25 cellular contexts compared by ENCODE assay signal in genomic region chr15:56295433-56295832, GRCh38. TPM values are rescaled to one million over a fixed set of nuclear protein-coding genes. Genes with fewer than 3 reads are reported as not detected.
A peak's percentile ranks its signal among the peaks of the same experiment; 100 is the strongest.
DNase-seq lines count a peak whose midpoint lies in the region; ATAC-seq and TF ChIP-seq lines count a peak whose summit lies in the region.
"Had no signal": no experiment of that assay in that cellular context is flagged by ENCODE, and none has a peak within 500 bp of the region (broad histone marks: within the 10 kb centered on the region; RNA-seq: fewer than 3 reads in every experiment).

No MANE protein-coding gene starts in this region.

- H3K36me3 ChIP-seq in prostate gland, result no peaks in the 10 kb centered on the region
- H3K36me3 ChIP-seq in smooth muscle cell (ENCODE audit: low read depth), result no peaks in the 10 kb centered on the region
- H3K36me3 ChIP-seq: lower lobe of right lung, SJSA1 had no signal

- no peak overlapping the region for H3K4me2 ChIP-seq in smooth muscle cell

- no peak overlapping the region for H2AFZ ChIP-seq in smooth muscle cell (ENCODE audit: low read depth)

- POLR2A ChIA-PET in T-cell (lab: Charles Lee), result no interaction called here

- H3K9ac ChIP-seq in smooth muscle cell (ENCODE audit: low read depth), result no peak overlapping the region

- H3K27ac Mint-ChIP-seq in T-cell, result no peak overlapping the region
- H3K27ac Mint-ChIP-seq: activated CD8-positive, alpha-beta T cell treated with anti-CD3 and anti-CD28 coated beads, Interleukin-2, amount 10 ng/mL, durations not matched to agents 7 days and 5 days; activated naive CD4-positive, alpha-beta T cell treated with anti-CD3 and anti-CD28 coated beads, Interleukin-2, amount 50 U/mL, for 24 hours; activated T-helper 2 cell treated with anti-CD3 and anti-CD28 coated beads, Interferon-gamma antibody, Interleukin-2, Interleukin-4, amounts not matched to agents 10 μg/mL and 5 μg/mL and 100 μg/mL, durations not matched to agents 14 hours and 24 hours and 36 hours; T-helper 1 cell treated with Interleukin-12 subunit alpha and Interleukin-12 subunit beta and Interleukin-4 antibody, amounts not matched to agents 30 μg/mL and 1 μg/mL, for 36 hours had no signal

- 77% methylated on average over 2 of the region's 2 CpGs for WGBS in prostate gland
- 75% methylated on average over 2 of the region's 2 CpGs for WGBS in smooth muscle cell (ENCODE audit: low lambda C conversion rate)

- TF ChIP-seq CTCF in foreskin keratinocyte (conservative IDR thresholded peaks at IDR 0.05) (peak; percentile 53), prostate gland (IDR thresholded peaks at IDR 0.05) (no peak), smooth muscle cell (IDR thresholded peaks at IDR 0.05; ENCODE audit: borderline replicate concordance, insufficient read depth, poor library complexity, severe bottlenecking) (no peak)

- H3F3A ChIP-seq in smooth muscle cell (ENCODE audit: low read depth), result no peaks in the 10 kb centered on the region

- CTCF ChIA-PET in T-cell (lab: Charles Lee), result no interaction called here

- H4K20me1 ChIP-seq in smooth muscle cell (ENCODE audit: low read depth), result no peaks in the 10 kb centered on the region

- H3K4me1 Mint-ChIP-seq in T-cell, result no peaks in the 10 kb centered on the region
- H3K4me1 Mint-ChIP-seq: activated naive CD4-positive, alpha-beta T cell treated with anti-CD3 and anti-CD28 coated beads, Interleukin-2, amount 50 U/mL, for 24 hours had no signal

- ATAC-seq in foreskin keratinocyte (no peak), T-cell (replicated peaks in 1 of 4) (no peak)
- ATAC-seq: activated CD8-positive, alpha-beta T cell treated with anti-CD3 and anti-CD28 coated beads, Interleukin-2, amount 10 ng/mL, durations not matched to agents 7 days and 5 days; lower lobe of right lung; sciatic nerve had no signal

- H3K27me3 ChIP-seq in foreskin keratinocyte, result no peaks in the 10 kb centered on the region
- no peaks in the 10 kb centered on the region for H3K27me3 ChIP-seq in prostate gland (replicated peaks; ENCODE audit: insufficient read depth)
- no peaks in the 10 kb centered on the region for H3K27me3 ChIP-seq in smooth muscle cell (ENCODE audit: low read depth)
- H3K27me3 ChIP-seq: SJSA1, testis had no signal

- H3K79me2 ChIP-seq in smooth muscle cell (ENCODE audit: low read depth), result no peaks in the 10 kb centered on the region

- no peak overlapping the region for H3K4me3 Mint-ChIP-seq in T-cell
- H3K4me3 Mint-ChIP-seq: activated CD8-positive, alpha-beta T cell treated with anti-CD3 and anti-CD28 coated beads, Interleukin-2, amount 10 ng/mL, durations not matched to agents 7 days and 5 days; activated naive CD4-positive, alpha-beta T cell treated with anti-CD3 and anti-CD28 coated beads, Interleukin-2, amount 50 U/mL, for 24 hours; T-helper 1 cell treated with Interleukin-12 subunit alpha and Interleukin-12 subunit beta and Interleukin-4 antibody, amounts not matched to agents 30 μg/mL and 1 μg/mL, for 36 hours had no signal

- peaks cover 3% of the 10 kb centered on the region for H3K36me3 Mint-ChIP-seq in T-cell

- no peak overlapping the region for H3K4me3 ChIP-seq in prostate gland
- H3K4me3 ChIP-seq in smooth muscle cell, result no peak overlapping the region
- H3K4me3 ChIP-seq: lower lobe of right lung, SJSA1, testis had no signal

- intact Hi-C loops in prostate gland (cut with DNase I), result no loop called here

- no peak overlapping the region for H3K27ac ChIP-seq in foreskin keratinocyte
- no peak overlapping the region for H3K27ac ChIP-seq in prostate gland
- H3K27ac ChIP-seq in smooth muscle cell (ENCODE audit: low read depth), result no peak overlapping the region
- no peak overlapping the region for H3K27ac ChIP-seq in substantia nigra (ENCODE audit: low read depth, low read length, poor library complexity, severe bottlenecking)
- H3K27ac ChIP-seq: lower lobe of right lung, SJSA1, testis had no signal

- peaks cover 0 to 4% (median 2%) of the 10 kb centered on the region in 3 donors for H3K9me3 Mint-ChIP-seq in T-cell
- H3K9me3 Mint-ChIP-seq: activated naive CD4-positive, alpha-beta T cell treated with anti-CD3 and anti-CD28 coated beads, Interleukin-2, amount 50 U/mL, for 24 hours had no signal

- TF ChIP-seq POLR2A in prostate gland (IDR thresholded peaks at IDR 0.05), result no peak

- DNase-seq in DMS 273 (lab: John Stamatoyannopoulos, UW; ENCODE audit: unreplicated experiment) (peak; percentile 2), HCEC 1CT (peak; percentile 18), OCI-M1 (lab: John Stamatoyannopoulos, UW) (peak; percentile 22), foreskin keratinocyte (peak in 1 of 2 donors; percentile 28), T-cell (no peak), prostate gland (ENCODE audit: low spot score) (no peak), smooth muscle cell (lab: John Stamatoyannopoulos, UW; ENCODE audit: unreplicated experiment) (no peak), substantia nigra (lab: John Stamatoyannopoulos, UW) (no peak)
- DNase-seq: activated CD8-positive, alpha-beta T cell treated with anti-CD3 and anti-CD28 coated beads, Interleukin-2, amount 10 ng/mL, durations not matched to agents 7 days and 5 days; amygdala; C1 segment of cervical spinal cord; Caco-2; KG1; lower lobe of right lung; MV-4-11; NCI-H1436 treated with DMSO at 0.1 percent for 48 hours; NCI-H446 treated with DMSO at 0.1 percent for 48 hours; posterior cingulate gyrus; stimulated activated naive CD4-positive, alpha-beta T cell; testis had no signal

- H3K4me1 ChIP-seq in foreskin keratinocyte, result peaks cover 9% of the 10 kb centered on the region
- H3K4me1 ChIP-seq in prostate gland (replicated peaks), result no peaks in the 10 kb centered on the region
- H3K4me1 ChIP-seq in smooth muscle cell (ENCODE audit: low read depth), result no peaks in the 10 kb centered on the region
- H3K4me1 ChIP-seq: Caco-2, lower lobe of right lung, SJSA1, testis had no signal

- peaks cover 0 to 7% of the 10 kb centered on the region in 2 donors for H3K27me3 Mint-ChIP-seq in T-cell

- H3K9me3 ChIP-seq in prostate gland (no peaks in the 10 kb centered on the region), smooth muscle cell (replicated peaks; ENCODE audit: low read depth) (no peaks in the 10 kb centered on the region)
- H3K9me3 ChIP-seq: Caco-2, lower lobe of right lung, SJSA1, testis had no signal

RNA-seq across cellular contexts. Expression of gene RFX7, which starts 51.8 kb away (rescaled TPM):
- total RNA-seq in foreskin keratinocyte (23.1 and 24.9 TPM in 2 replicates), T-cell (10 to 100 TPM; 23.3 to 30.4 (median 27.9) TPM), prostate gland (10 to 100 TPM in 1 of 2 donors, 1 to 10 TPM in 1; 9.3 to 15.1 TPM), smooth muscle cell (18.5 and 19.3 TPM in 2 replicates)
- polyA plus RNA-seq in foreskin keratinocyte (2.3 and 2.7 TPM in 2 replicates), smooth muscle cell (7.7 and 8.6 TPM in 2 replicates)

Comparison
In these comparisons a context has a peak if more than half of its experiments do, and no peak if none do; other contexts are left out.
1. DNase-seq: peak in DMS 273 (single experiment), HCEC 1CT (single experiment) and OCI-M1 (single experiment); none in T-cell (0 of 34), prostate gland (single experiment), smooth muscle cell (single experiment) and substantia nigra (0 of 49).